In the genomic region with DNA sequence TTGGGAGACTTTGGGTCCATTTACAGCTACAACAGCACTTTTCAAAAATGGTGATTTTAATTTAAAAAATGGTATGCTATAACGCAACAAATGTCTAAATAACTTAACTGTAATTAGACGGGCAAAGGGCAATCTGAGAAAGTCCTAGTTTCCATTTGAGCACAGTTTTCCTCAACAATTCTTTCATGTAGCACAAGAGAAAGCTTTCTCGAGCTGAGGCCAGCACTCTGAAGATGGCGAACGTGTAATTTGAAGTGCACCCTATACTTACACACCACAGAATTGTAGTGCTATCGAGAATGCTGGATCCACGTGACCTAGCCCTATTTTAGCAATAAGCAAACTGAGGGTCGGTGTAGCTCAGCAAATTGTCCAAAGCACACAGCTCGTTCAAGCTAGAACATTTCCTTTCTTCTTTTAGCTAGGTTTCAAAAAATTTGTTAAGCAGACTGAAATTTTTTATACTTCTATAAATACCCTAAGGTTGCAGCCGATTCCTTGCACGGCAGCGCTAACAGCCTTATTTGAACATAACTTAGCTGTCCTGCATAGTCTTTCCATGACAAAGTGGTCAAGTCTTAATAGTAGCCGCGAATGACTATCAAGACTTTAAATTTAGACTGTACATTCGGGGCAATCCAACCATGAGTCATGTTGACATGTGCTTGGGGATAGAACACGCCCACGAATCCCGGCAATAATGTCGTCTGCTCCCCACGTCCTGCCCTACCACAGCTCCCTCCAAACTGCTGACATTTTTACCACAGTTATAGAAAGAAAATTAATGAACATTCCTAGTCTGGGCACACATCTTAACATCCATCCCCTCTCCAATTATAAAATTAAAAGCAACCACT, we compare ENCODE assay signal across 8 cellular contexts. TPM values are rescaled to one million over a fixed set of nuclear protein-coding genes. Genes with fewer than 3 reads are reported as not detected.
DNase-seq lines count a peak whose midpoint lies in the region; ATAC-seq lines count a peak whose summit lies in the region.

No MANE protein-coding gene starts in this region.

- H3K4me3 Mint-ChIP-seq in CD4-positive, CD25-positive, alpha-beta regulatory T cell, result peak overlapping the region; percentile 50 to 84 (median 68)

- no peak for ATAC-seq in CD4-positive, CD25-positive, alpha-beta regulatory T cell (ENCODE audit: low read depth in 2 of 2)
- ATAC-seq in HG03342 (IDR thresholded peaks at IDR 0.05; ENCODE audit: unreplicated experiment), result no peak

- peaks cover 38% of the 10 kb centered on the region for H3K36me3 Mint-ChIP-seq in CD4-positive, CD25-positive, alpha-beta regulatory T cell

- DNase-seq in CD4-positive, CD25-positive, alpha-beta regulatory T cell, result peak in 1 of 3 donors; percentile 10
- DNase-seq in NCI-H69 (lab: John Stamatoyannopoulos, UW) (peak; percentile 23), H7 (no peak), DMS114 treated with DMSO at 0.1 percent for 48 hours (lab: John Stamatoyannopoulos, UW; ENCODE audit: unreplicated experiment) (no peak)
- DNase-seq in stimulated activated naive CD4-positive, alpha-beta T cell (lab: John Stamatoyannopoulos, UW), result no peak

- H3K27ac Mint-ChIP-seq in CD4-positive, CD25-positive, alpha-beta regulatory T cell, result peak overlapping the region; percentile 92 to 97 (median 97)

- H3K4me3 ChIP-seq in CD4-positive, CD25-positive, alpha-beta regulatory T cell (ENCODE audit: low read depth, low read length), result peak overlapping the region; percentile 28
- H3K4me3 ChIP-seq in mesodermal cell (ENCODE audit: extremely low read depth, insufficient read depth, low read length, poor library complexity, severe bottlenecking) (no peak overlapping the region), H7 (ENCODE audit: insufficient read depth, low read depth, low read length) (no peak overlapping the region)

- peak overlapping the region; percentile 98 for H3K27ac ChIP-seq in CD4-positive, CD25-positive, alpha-beta regulatory T cell (ENCODE audit: insufficient read depth, low read length, poor library complexity, severe bottlenecking)
- H3K27ac ChIP-seq in cingulate gyrus (ENCODE audit: low read depth, low read length) (peak overlapping the region; percentile 67), mesodermal cell (ENCODE audit: low read depth, low read length, severe bottlenecking) (peak overlapping the region; percentile 92)

- H3K27me3 ChIP-seq in CD4-positive, CD25-positive, alpha-beta regulatory T cell (ENCODE audit: control insufficient read depth, insufficient read depth, low read length), result no peaks in the 10 kb centered on the region
- H3K27me3 ChIP-seq in H7 (ENCODE audit: control insufficient read depth, insufficient read depth, low read length), result no peaks in the 10 kb centered on the region

- 90 to 96% methylated on average over 12 to 20 of the region's 20 CpGs for WGBS in mesodermal cell (ENCODE audit: insufficient coverage in 2 of 2), 2 experiments

- peaks cover 52% of the 10 kb centered on the region for H3K4me1 ChIP-seq in CD4-positive, CD25-positive, alpha-beta regulatory T cell (ENCODE audit: control insufficient read depth, insufficient read depth, low read length, poor library complexity, severe bottlenecking)
- H3K4me1 ChIP-seq in mesodermal cell (ENCODE audit: control insufficient read depth, insufficient read depth, low read length, poor library complexity, severe bottlenecking), result peaks cover 37% of the 10 kb centered on the region

- H3K27me3 Mint-ChIP-seq in CD4-positive, CD25-positive, alpha-beta regulatory T cell, result peaks cover 5% of the 10 kb centered on the region

- peaks cover 55% of the 10 kb centered on the region for H3K36me3 ChIP-seq in CD4-positive, CD25-positive, alpha-beta regulatory T cell (ENCODE audit: control insufficient read depth, insufficient read depth, low read length)
- H3K36me3 ChIP-seq in mesodermal cell (ENCODE audit: control insufficient read depth, insufficient read depth, low read length), result peaks cover 41% of the 10 kb centered on the region
- H3K36me3 ChIP-seq in H7 (replicated peaks; ENCODE audit: control insufficient read depth, insufficient read depth, low read length), result peaks cover 9% of the 10 kb centered on the region

- H3K9me3 ChIP-seq in CD4-positive, CD25-positive, alpha-beta regulatory T cell (ENCODE audit: control insufficient read depth in 2 of 2, low read length in 2 of 2), result no peaks in the 10 kb centered on the region
- H3K9me3 ChIP-seq in mesodermal cell (ENCODE audit: control insufficient read depth, low read length), result no peaks in the 10 kb centered on the region

- H3K4me1 Mint-ChIP-seq in CD4-positive, CD25-positive, alpha-beta regulatory T cell, result peaks cover 18 to 65% (median 51%) of the 10 kb centered on the region in 4 donors

- H3K9me3 Mint-ChIP-seq in CD4-positive, CD25-positive, alpha-beta regulatory T cell, result peaks cover 0 to 3% (median 0%) of the 10 kb centered on the region in 7 donors

RNA-seq across cellular contexts. Expression of a gene that starts 10.0 kb away (rescaled TPM):
- 1,887 TPM for total RNA-seq in CD4-positive, CD25-positive, alpha-beta regulatory T cell
- 100 to 1,000 TPM; 630 to 812 (median 656) TPM for polyA plus RNA-seq in CD4-positive, CD25-positive, alpha-beta regulatory T cell
- 70.0 TPM for polyA plus RNA-seq in mesodermal cell (2013, experiment 1 of 2)
- 71.2 TPM for polyA plus RNA-seq in mesodermal cell (2013, experiment 2 of 2)
- 7.6 and 9.8 TPM in 2 replicates for total RNA-seq in H7 (2014; rRNA removed; shearing (Covaris generic))

Comparison
In these comparisons a context has a peak if more than half of its experiments do, and no peak if none do; other contexts are left out.
1. RNA of a gene that starts 10.0 kb away (total RNA-seq): 1,887 TPM in CD4-positive, CD25-positive, alpha-beta regulatory T cell (single experiment); 7.6 to 9.8 TPM in H7; every median in the first group is over 100 times any median in the second.
2. Peak in every context shown above with its lines, with median percentiles within 50 percentile points of each other: H3K27ac ChIP-seq.